ENCODE assay signal across 21 cellular contexts in the genomic region with DNA sequence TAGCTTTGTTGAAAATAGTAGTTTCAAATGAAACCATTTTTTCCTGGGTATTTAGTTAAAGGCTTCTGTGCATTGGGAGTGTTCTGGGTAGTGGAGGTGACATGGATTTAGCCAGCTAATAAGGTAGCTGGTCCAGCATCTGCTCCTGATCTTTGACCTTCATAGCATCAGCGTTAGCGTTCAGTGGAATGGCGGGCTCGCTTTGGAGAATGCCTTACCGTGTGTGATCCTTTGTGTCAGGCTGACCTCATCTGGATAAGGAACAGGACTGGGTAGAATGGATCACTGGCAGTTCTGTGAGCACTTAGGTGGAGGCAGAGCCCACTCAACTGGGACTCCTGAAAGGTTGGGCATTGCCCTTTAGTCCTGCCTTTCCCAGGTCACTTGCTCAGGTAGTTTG. TPM values are rescaled to one million over a fixed set of nuclear protein-coding genes. Genes with fewer than 3 reads are reported as not detected.
DNase-seq lines count a peak whose midpoint lies in the region; ATAC-seq and TF ChIP-seq lines count a peak whose summit lies in the region.
"Had no signal": no experiment of that assay in that cellular context is flagged by ENCODE, and none has a peak within 500 bp of the region (broad histone marks: within the 10 kb centered on the region; RNA-seq: fewer than 3 reads in every experiment).

No MANE protein-coding gene starts in this region.

- no peak for ATAC-seq in activated CD8-positive, alpha-beta T cell treated with anti-CD3 and anti-CD28 coated beads for 36 hours
- no peak for ATAC-seq in activated CD8-positive, alpha-beta T cell treated with anti-CD3 and anti-CD28 coated beads, Interleukin-2, amount 10 ng/mL, durations not matched to agents 7 days and 5 days
- ATAC-seq in stimulated activated effector memory CD8-positive, alpha-beta T cell treated with anti-CD3 and anti-CD28 coated beads, Interleukin-12 subunit alpha, Interleukin-12 subunit beta, amount 100 ng/mL, for 72 hours = no peak
- ATAC-seq in naive thymus-derived CD8-positive, alpha-beta T cell = no peak
- ATAC-seq: Right ventricle myocardium inferior had no signal

- intact Hi-C loops in activated CD8-positive, alpha-beta T cell treated with anti-CD3 and anti-CD28 coated beads for 36 hours (cut with micrococcal nuclease) = no loop called here
- intact Hi-C loops in OCI-LY7 (cut with micrococcal nuclease; ENCODE audit: unreplicated experiment) = no loop called here

- no peak overlapping the region for H3K27ac ChIP-seq in OCI-LY7 (ENCODE audit: low read depth, low read length, poor library complexity, severe bottlenecking)
- H3K27ac ChIP-seq: BLaER1 treated with 17β-estradiol and CSF1 and Interleukin-3, amounts not matched to agents 10 nM and 100 nM; SJSA1 had no signal

- peak overlapping the region; percentile 0; the same call in 1 of the 2 replicates for H3K4me2 ChIP-seq in OCI-LY7 (ENCODE audit: low read length)
- H3K4me2 ChIP-seq: BLaER1 treated with 17β-estradiol and CSF1 and Interleukin-3, amounts not matched to agents 10 nM and 100 nM had no signal

- BruUV-seq in OCI-LY7 (replicated peaks; lab: Mats Ljungman, UMichigan) = no TSS peak

- no peak overlapping the region for H3K4me3 Mint-ChIP-seq in activated CD8-positive, alpha-beta T cell treated with anti-CD3 and anti-CD28 coated beads for 36 hours
- no peak overlapping the region for H3K4me3 Mint-ChIP-seq in activated CD8-positive, alpha-beta T cell treated with anti-CD3 and anti-CD28 coated beads, Interleukin-2, amount 10 ng/mL, durations not matched to agents 7 days and 5 days
- peak overlapping the region; percentile 39 to 71 (median 63) for H3K4me3 Mint-ChIP-seq in nephron
- H3K4me3 Mint-ChIP-seq in stimulated activated effector memory CD8-positive, alpha-beta T cell treated with anti-CD3 and anti-CD28 coated beads, Interleukin-12 subunit alpha, Interleukin-12 subunit beta, amount 100 ng/mL, for 72 hours = no peak overlapping the region
- peak overlapping the region in 1 of 10 donors; percentile 39 for H3K4me3 Mint-ChIP-seq in naive thymus-derived CD8-positive, alpha-beta T cell

- H3K4me1 Mint-ChIP-seq in activated CD8-positive, alpha-beta T cell treated with anti-CD3 and anti-CD28 coated beads for 36 hours (ENCODE audit: low read depth) = peaks cover 31% of the 10 kb centered on the region
- peaks cover 29% of the 10 kb centered on the region for H3K4me1 Mint-ChIP-seq in activated CD8-positive, alpha-beta T cell treated with anti-CD3 and anti-CD28 coated beads, Interleukin-2, amount 10 ng/mL, durations not matched to agents 7 days and 5 days (ENCODE audit: low read depth)
- peaks cover 9% of the 10 kb centered on the region for H3K4me1 Mint-ChIP-seq in nephron
- H3K4me1 Mint-ChIP-seq in stimulated activated effector memory CD8-positive, alpha-beta T cell treated with anti-CD3 and anti-CD28 coated beads, Interleukin-12 subunit alpha, Interleukin-12 subunit beta, amount 100 ng/mL, for 72 hours = peaks cover 12% of the 10 kb centered on the region
- H3K4me1 Mint-ChIP-seq in naive thymus-derived CD8-positive, alpha-beta T cell = peaks cover 10 to 25% (median 20%) of the 10 kb centered on the region in 4 donors

- POLR2A ChIA-PET in activated CD8-positive, alpha-beta T cell treated with anti-CD3 and anti-CD28 coated beads for 36 hours (lab: Charles Lee) = interaction anchor here (0.6 to 2.1 kb wide), 4 partner anchors 17 to 184 kb away, joined by 3 to 6 read pairs (median 4); partner anchors contain the start of gene WBP2
- POLR2A ChIA-PET in activated CD8-positive, alpha-beta T cell treated with anti-CD3 and anti-CD28 coated beads, Interleukin-2, amount 10 ng/mL, durations not matched to agents 7 days and 5 days (lab: Charles Lee) = no interaction called here
- POLR2A ChIA-PET in OCI-LY7 (lab: Charles Lee) = interaction anchor here (0.7 to 2.0 kb wide), 5 partner anchors 18 to 75 kb away, joined by 3 to 7 read pairs (median 3); no protein-coding TSS in a partner anchor
- POLR2A ChIA-PET in naive thymus-derived CD8-positive, alpha-beta T cell (lab: Charles Lee) = no interaction called here

- H3K27me3 Mint-ChIP-seq in activated CD8-positive, alpha-beta T cell treated with anti-CD3 and anti-CD28 coated beads for 36 hours = no peaks in the 10 kb centered on the region
- no peaks in the 10 kb centered on the region for H3K27me3 Mint-ChIP-seq in activated CD8-positive, alpha-beta T cell treated with anti-CD3 and anti-CD28 coated beads, Interleukin-2, amount 10 ng/mL, durations not matched to agents 7 days and 5 days (ENCODE audit: low read depth)
- no peaks in the 10 kb centered on the region for H3K27me3 Mint-ChIP-seq in nephron (ENCODE audit: low read depth)
- H3K27me3 Mint-ChIP-seq in naive thymus-derived CD8-positive, alpha-beta T cell = no peaks in the 10 kb centered on the region
- H3K27me3 Mint-ChIP-seq: CD8-positive, alpha-beta memory T cell; IgD-negative memory B cell had no signal

- TF ChIP-seq CTCF in activated CD8-positive, alpha-beta T cell treated with anti-CD3 and anti-CD28 coated beads for 36 hours (IDR thresholded peaks at IDR 0.05) = no peak
- TF ChIP-seq CTCF in OCI-LY7 (conservative IDR thresholded peaks at IDR 0.05; ENCODE audit: low read length) = no peak
- TF ChIP-seq CTCF in nephron (IDR thresholded peaks at IDR 0.05; ENCODE audit: unreplicated experiment in 3 of 3) = no peak

- H3K4me1 ChIP-seq in OCI-LY7 (ENCODE audit: insufficient read depth, low read length, poor library complexity, severe bottlenecking) = peaks cover 30% of the 10 kb centered on the region

- CTCF ChIA-PET in activated CD8-positive, alpha-beta T cell treated with anti-CD3 and anti-CD28 coated beads for 36 hours (lab: Charles Lee) = interaction anchor here (0.9 to 25.7 kb wide), 5 partner anchors 13 to 113 kb away, joined by 3 to 347 read pairs (median 5); partner anchors contain the start of gene SMIM5
- CTCF ChIA-PET in activated CD8-positive, alpha-beta T cell treated with anti-CD3 and anti-CD28 coated beads, Interleukin-2, amount 10 ng/mL, durations not matched to agents 7 days and 5 days (lab: Charles Lee) = interaction anchor here (1.1 to 8.5 kb wide), 7 partner anchors 19 to 83 kb away, joined by 3 to 152 read pairs (median 9); partner anchors contain the start of genes ITGB4 and SMIM5
- CTCF ChIA-PET in OCI-LY7 (lab: Charles Lee; ENCODE audit: unreplicated experiment) = interaction anchor here (1.0 to 1.8 kb wide), 3 partner anchors 38 to 79 kb away, joined by 3 to 4 read pairs (median 4); no protein-coding TSS in a partner anchor

- no peak overlapping the region for H3K4me3 ChIP-seq in OCI-LY7 (ENCODE audit: low read depth, low read length, poor library complexity, severe bottlenecking)
- H3K4me3 ChIP-seq: BLaER1 treated with 17β-estradiol and CSF1 and Interleukin-3, amounts not matched to agents 10 nM and 100 nM; SJSA1 had no signal

- no peaks in the 10 kb centered on the region for H4K20me1 ChIP-seq in OCI-LY7 (ENCODE audit: insufficient read depth, low read length)

- no peaks in the 10 kb centered on the region for H3K9me3 Mint-ChIP-seq in activated CD8-positive, alpha-beta T cell treated with anti-CD3 and anti-CD28 coated beads for 36 hours
- no peaks in the 10 kb centered on the region for H3K9me3 Mint-ChIP-seq in activated CD8-positive, alpha-beta T cell treated with anti-CD3 and anti-CD28 coated beads, Interleukin-2, amount 10 ng/mL, durations not matched to agents 7 days and 5 days (ENCODE audit: insufficient read depth)
- no peaks in the 10 kb centered on the region for H3K9me3 Mint-ChIP-seq in nephron
- H3K9me3 Mint-ChIP-seq in stimulated activated effector memory CD8-positive, alpha-beta T cell treated with anti-CD3 and anti-CD28 coated beads, Interleukin-12 subunit alpha, Interleukin-12 subunit beta, amount 100 ng/mL, for 72 hours = no peaks in the 10 kb centered on the region
- no peaks in the 10 kb centered on the region for H3K9me3 Mint-ChIP-seq in naive thymus-derived CD8-positive, alpha-beta T cell
- H3K9me3 Mint-ChIP-seq: CD8-positive, alpha-beta memory T cell; IgD-negative memory B cell had no signal

- no peak overlapping the region for H2AFZ ChIP-seq in OCI-LY7 (ENCODE audit: low read length)

- H3K36me3 ChIP-seq in OCI-LY7 (ENCODE audit: insufficient read depth, low read length) = peaks cover 70% of the 10 kb centered on the region

- peaks cover 25% of the 10 kb centered on the region for H3K36me3 Mint-ChIP-seq in activated CD8-positive, alpha-beta T cell treated with anti-CD3 and anti-CD28 coated beads for 36 hours (ENCODE audit: low read depth)
- H3K36me3 Mint-ChIP-seq in activated CD8-positive, alpha-beta T cell treated with anti-CD3 and anti-CD28 coated beads, Interleukin-2, amount 10 ng/mL, durations not matched to agents 7 days and 5 days (ENCODE audit: low read depth) = peaks cover 45% of the 10 kb centered on the region
- H3K36me3 Mint-ChIP-seq in nephron (ENCODE audit: low read depth) = peaks cover 36% of the 10 kb centered on the region
- H3K36me3 Mint-ChIP-seq in stimulated activated effector memory CD8-positive, alpha-beta T cell treated with anti-CD3 and anti-CD28 coated beads, Interleukin-12 subunit alpha, Interleukin-12 subunit beta, amount 100 ng/mL, for 72 hours = peaks cover 77% of the 10 kb centered on the region
- H3K36me3 Mint-ChIP-seq in naive thymus-derived CD8-positive, alpha-beta T cell = peaks cover 0 to 66% (median 5%) of the 10 kb centered on the region in 3 donors
- H3K36me3 Mint-ChIP-seq: IgD-negative memory B cell had no signal

- no peak for DNase-seq in activated CD8-positive, alpha-beta T cell treated with anti-CD3 and anti-CD28 coated beads for 36 hours
- DNase-seq in activated CD8-positive, alpha-beta T cell treated with anti-CD3 and anti-CD28 coated beads, Interleukin-2, amount 10 ng/mL, durations not matched to agents 7 days and 5 days = no peak
- DNase-seq in OCI-LY7 (ENCODE audit: low spot score) (no peak), NCI-H2227 treated with DMSO at 0.1 percent for 48 hours (lab: John Stamatoyannopoulos, UW) (no peak)
- DNase-seq in stimulated activated effector memory CD8-positive, alpha-beta T cell treated with anti-CD3 and anti-CD28 coated beads, Interleukin-12 subunit alpha, Interleukin-12 subunit beta, amount 100 ng/mL, for 72 hours (ENCODE audit: low spot score in 2 of 2) = no peak
- no peak for DNase-seq in stimulated activated CD4-positive, alpha-beta T cell treated with anti-CD3 and anti-CD28 coated beads, Interleukin-15, amount 100 ng/mL, for 24 hours
- DNase-seq in naive thymus-derived CD8-positive, alpha-beta T cell = no peak
- DNase-seq: 8988T; CD8-positive, alpha-beta memory T cell; H7; NCI-H1417; NCI-H1694 treated with DMSO at 0.1 percent for 48 hours; NCI-H446 treated with DMSO at 0.1 percent for 48 hours; NCI-H526 treated with DMSO at 0.1 percent for 48 hours had no signal

- H3K27ac Mint-ChIP-seq in activated CD8-positive, alpha-beta T cell treated with anti-CD3 and anti-CD28 coated beads for 36 hours = peak overlapping the region; percentile 36
- no peak overlapping the region for H3K27ac Mint-ChIP-seq in activated CD8-positive, alpha-beta T cell treated with anti-CD3 and anti-CD28 coated beads, Interleukin-2, amount 10 ng/mL, durations not matched to agents 7 days and 5 days
- H3K27ac Mint-ChIP-seq in nephron = no peak overlapping the region
- H3K27ac Mint-ChIP-seq in stimulated activated effector memory CD8-positive, alpha-beta T cell treated with anti-CD3 and anti-CD28 coated beads, Interleukin-12 subunit alpha, Interleukin-12 subunit beta, amount 100 ng/mL, for 72 hours = peak overlapping the region; percentile 29
- peak overlapping the region in 2 of 10 donors; percentile 52 to 57 for H3K27ac Mint-ChIP-seq in naive thymus-derived CD8-positive, alpha-beta T cell

- H3K9me3 ChIP-seq in OCI-LY7 (ENCODE audit: low read length) = no peaks in the 10 kb centered on the region; the same call in 1 of the 2 replicates
- H3K9me3 ChIP-seq: BLaER1 treated with 17β-estradiol and CSF1 and Interleukin-3, amounts not matched to agents 10 nM and 100 nM; SJSA1 had no signal

- peaks cover 75% of the 10 kb centered on the region for H3K79me2 ChIP-seq in OCI-LY7 (ENCODE audit: insufficient read depth, low read depth, low read length)

- H3K9me2 ChIP-seq in OCI-LY7 (ENCODE audit: insufficient read depth, low read length) = no peaks in the 10 kb centered on the region

RNA-seq across cellular contexts. Expression of gene SAP30BP, which starts 3.7 kb away (rescaled TPM):
- 10 to 100 TPM; 73.0 to 75.8 TPM for total RNA-seq in activated CD8-positive, alpha-beta T cell treated with anti-CD3 and anti-CD28 coated beads for 36 hours
- total RNA-seq in activated CD8-positive, alpha-beta T cell treated with anti-CD3 and anti-CD28 coated beads, Interleukin-2, amount 10 ng/mL, durations not matched to agents 7 days and 5 days = 10 to 100 TPM; 88.7 to 93.7 TPM
- 122 and 127 TPM in 2 replicates for total RNA-seq in OCI-LY7 (2014; rRNA removed; shearing (Covaris generic))
- total RNA-seq in OCI-LY7 (2022) = 180 and 187 TPM in 2 replicates
- 100 to 1,000 TPM in 1 of 2 experiments, 10 to 100 TPM in 1; 99.2 to 121 TPM for total RNA-seq in naive thymus-derived CD8-positive, alpha-beta T cell
- polyA plus RNA-seq in naive thymus-derived CD8-positive, alpha-beta T cell = 10 to 100 TPM; 57.8 to 72.0 (median 69.6) TPM

RNA-seq across cellular contexts. Expression of gene RECQL5, which starts 3.9 kb away (rescaled TPM):
- 10 to 100 TPM; 33.3 to 34.2 TPM for total RNA-seq in activated CD8-positive, alpha-beta T cell treated with anti-CD3 and anti-CD28 coated beads for 36 hours
- 10 to 100 TPM; 37.6 to 43.9 TPM for total RNA-seq in activated CD8-positive, alpha-beta T cell treated with anti-CD3 and anti-CD28 coated beads, Interleukin-2, amount 10 ng/mL, durations not matched to agents 7 days and 5 days
- 90.0 and 91.9 TPM in 2 replicates for total RNA-seq in OCI-LY7 (2014; rRNA removed; shearing (Covaris generic))
- total RNA-seq in OCI-LY7 (2022) = 133 and 139 TPM in 2 replicates
- 10 to 100 TPM; 76.0 to 79.0 TPM for total RNA-seq in naive thymus-derived CD8-positive, alpha-beta T cell
- 10 to 100 TPM; 12.3 to 23.4 (median 19.3) TPM for polyA plus RNA-seq in naive thymus-derived CD8-positive, alpha-beta T cell

RNA-seq across cellular contexts. Expression of gene SMIM5, which starts 37.6 kb away (rescaled TPM):
- total RNA-seq in activated CD8-positive, alpha-beta T cell treated with anti-CD3 and anti-CD28 coated beads for 36 hours = under 1 TPM; 0.07 to 0.25 TPM
- total RNA-seq in activated CD8-positive, alpha-beta T cell treated with anti-CD3 and anti-CD28 coated beads, Interleukin-2, amount 10 ng/mL, durations not matched to agents 7 days and 5 days = under 1 TPM in 1 of 2 experiments, not detected in 1; 0.31 TPM
- total RNA-seq in OCI-LY7 (2014; rRNA removed; shearing (Covaris generic)) = 0.06 TPM in 1 of 2 replicates, not detected in the other
- total RNA-seq in OCI-LY7 (2022) = not detected in 2 replicates
- total RNA-seq in naive thymus-derived CD8-positive, alpha-beta T cell = 1 to 10 TPM in 1 of 2 experiments, under 1 TPM in 1; 0.82 to 1.3 TPM
- under 1 TPM in 2 of 3 donors, not detected in 1; 0.06 to 0.13 TPM for polyA plus RNA-seq in naive thymus-derived CD8-positive, alpha-beta T cell
- total RNA-seq: Daoy, H7, M059J had no signal

RNA-seq across cellular contexts. Expression of gene ITGB4, which starts 50.4 kb away (rescaled TPM):
- total RNA-seq in activated CD8-positive, alpha-beta T cell treated with anti-CD3 and anti-CD28 coated beads for 36 hours = 1 to 10 TPM in 1 of 2 experiments, under 1 TPM in 1; 0.69 to 1.8 TPM
- total RNA-seq in activated CD8-positive, alpha-beta T cell treated with anti-CD3 and anti-CD28 coated beads, Interleukin-2, amount 10 ng/mL, durations not matched to agents 7 days and 5 days = 1 to 10 TPM in 1 of 2 experiments, under 1 TPM in 1; 0.89 to 2.0 TPM
- total RNA-seq in OCI-LY7 (2014; rRNA removed; shearing (Covaris generic)) = 0.66 and 2.0 TPM in 2 replicates
- 1.9 and 3.9 TPM in 2 replicates for total RNA-seq in OCI-LY7 (2022)
- 1 to 10 TPM; 1.5 to 2.4 TPM for total RNA-seq in naive thymus-derived CD8-positive, alpha-beta T cell
- polyA plus RNA-seq in naive thymus-derived CD8-positive, alpha-beta T cell = 1 to 10 TPM in 2 of 3 donors, under 1 TPM in 1; 0.35 to 1.9 (median 1.4) TPM
- total RNA-seq: SJSA1 had no signal

Comparison
In these comparisons a context has a peak if more than half of its experiments do, and no peak if none do; other contexts are left out.
1. H3K27ac Mint-ChIP-seq: peak in activated CD8-positive, alpha-beta T cell treated with anti-CD3 and anti-CD28 coated beads for 36 hours (single experiment) and stimulated activated effector memory CD8-positive, alpha-beta T cell treated with anti-CD3 and anti-CD28 coated beads, Interleukin-12 subunit alpha, Interleukin-12 subunit beta, amount 100 ng/mL, for 72 hours (single experiment); none in activated CD8-positive, alpha-beta T cell treated with anti-CD3 and anti-CD28 coated beads, Interleukin-2, amount 10 ng/mL, durations not matched to agents 7 days and 5 days (single experiment) and nephron (0 of 3).
2. POLR2A ChIA-PET loops: an anchor here in activated CD8-positive, alpha-beta T cell treated with anti-CD3 and anti-CD28 coated beads for 36 hours (0.6 to 2.1 kb wide) and OCI-LY7 (0.7 to 2.0 kb wide); none called in activated CD8-positive, alpha-beta T cell treated with anti-CD3 and anti-CD28 coated beads, Interleukin-2, amount 10 ng/mL, durations not matched to agents 7 days and 5 days and naive thymus-derived CD8-positive, alpha-beta T cell.
3. H3K4me3 Mint-ChIP-seq: peak in nephron (3 of 3); none in activated CD8-positive, alpha-beta T cell treated with anti-CD3 and anti-CD28 coated beads for 36 hours (single experiment), activated CD8-positive, alpha-beta T cell treated with anti-CD3 and anti-CD28 coated beads, Interleukin-2, amount 10 ng/mL, durations not matched to agents 7 days and 5 days (single experiment) and stimulated activated effector memory CD8-positive, alpha-beta T cell treated with anti-CD3 and anti-CD28 coated beads, Interleukin-12 subunit alpha, Interleukin-12 subunit beta, amount 100 ng/mL, for 72 hours (single experiment).